ENCODE assay signal across 12 cellular contexts in genomic region chr15:71202712-71203111, GRCh38.
A peak's percentile ranks its signal among the peaks of the same experiment; 100 is the strongest.
DNase-seq lines count a peak whose midpoint lies in the region; ATAC-seq lines count a peak whose summit lies in the region.
"Had no signal": no experiment of that assay in that cellular context is flagged by ENCODE, and none has a peak within 500 bp of the region (broad histone marks: within the 10 kb centered on the region; RNA-seq: fewer than 3 reads in every experiment).

No MANE protein-coding gene starts in this region.

- peak; percentile 20 for DNase-seq in ELF-1 (ENCODE audit: low read depth, low spot score)
- peak; percentile 80 for DNase-seq in NCI-H1436 (lab: John Stamatoyannopoulos, UW)
- DNase-seq in NCI-H748 (lab: John Stamatoyannopoulos, UW; ENCODE audit: unreplicated experiment): peak; percentile 95
- peak; percentile 61 for DNase-seq in left lobe of liver (ENCODE audit: low spot score)
- DNase-seq in middle frontal gyrus (ENCODE audit: extremely low spot score, low spot score): no peak
- DNase-seq: activated B cell treated with CpG ODN at 0.5 μM for 24 hours; activated effector memory CD4-positive, alpha-beta T cell treated with Interleukin-2 at 50 U/mL for 16 hours; amniotic stem cell; immature natural killer cell; stimulated activated naive CD4-positive, alpha-beta T cell had no signal

- ATAC-seq in left lobe of liver (peak; percentile 81), GM18868 (IDR thresholded peaks at IDR 0.05; ENCODE audit: unreplicated experiment) (no peak), HG02981 (IDR thresholded peaks at IDR 0.05; ENCODE audit: unreplicated experiment) (no peak)
